ENCODE assay signal across 8 cellular contexts in the genomic region with DNA sequence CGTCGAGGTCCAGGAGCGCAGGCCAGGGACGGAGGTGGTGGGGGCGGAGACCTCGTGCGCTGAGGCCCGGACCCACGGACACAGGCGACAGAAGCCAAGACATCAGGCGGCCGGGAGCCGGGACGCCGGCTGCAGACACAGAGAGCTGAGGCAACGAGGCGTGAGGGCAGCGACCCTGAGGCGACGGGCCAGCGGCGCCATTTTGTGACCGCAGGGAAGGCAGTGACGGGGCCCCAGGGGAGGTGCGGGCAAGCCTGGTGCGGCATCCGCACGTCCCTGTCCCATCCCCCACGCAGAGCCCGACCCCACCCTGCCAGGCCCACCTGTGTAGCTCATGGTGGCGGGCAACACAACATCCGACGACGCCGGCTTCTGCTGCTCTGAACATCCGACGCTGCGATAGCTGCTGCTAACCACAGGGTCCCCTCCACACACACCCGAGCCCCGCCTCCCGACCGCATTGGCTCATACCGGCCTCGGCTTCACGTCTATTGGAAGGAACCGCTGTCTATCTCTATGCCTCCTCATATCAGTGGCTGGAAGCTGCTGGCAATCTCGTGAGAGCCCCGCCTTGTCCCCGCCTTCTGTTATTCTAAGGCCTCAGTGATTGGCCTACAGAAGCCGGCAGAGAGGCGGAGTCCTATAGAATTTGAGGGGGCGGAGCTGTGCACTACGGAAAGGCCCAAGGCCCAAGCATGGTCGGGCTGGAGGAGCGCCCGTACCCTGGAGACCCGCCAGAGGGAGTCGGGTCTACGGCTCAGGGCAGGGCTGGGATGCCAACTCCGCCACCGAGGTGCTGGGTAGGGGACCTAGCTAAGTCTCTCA. TPM values are rescaled to one million over a fixed set of nuclear protein-coding genes. Genes with fewer than 3 reads are reported as not detected.
A peak's percentile ranks its signal among the peaks of the same experiment; 100 is the strongest.
DNase-seq lines count a peak whose midpoint lies in the region; ATAC-seq and TF ChIP-seq lines count a peak whose summit lies in the region.

A gene with protein sequence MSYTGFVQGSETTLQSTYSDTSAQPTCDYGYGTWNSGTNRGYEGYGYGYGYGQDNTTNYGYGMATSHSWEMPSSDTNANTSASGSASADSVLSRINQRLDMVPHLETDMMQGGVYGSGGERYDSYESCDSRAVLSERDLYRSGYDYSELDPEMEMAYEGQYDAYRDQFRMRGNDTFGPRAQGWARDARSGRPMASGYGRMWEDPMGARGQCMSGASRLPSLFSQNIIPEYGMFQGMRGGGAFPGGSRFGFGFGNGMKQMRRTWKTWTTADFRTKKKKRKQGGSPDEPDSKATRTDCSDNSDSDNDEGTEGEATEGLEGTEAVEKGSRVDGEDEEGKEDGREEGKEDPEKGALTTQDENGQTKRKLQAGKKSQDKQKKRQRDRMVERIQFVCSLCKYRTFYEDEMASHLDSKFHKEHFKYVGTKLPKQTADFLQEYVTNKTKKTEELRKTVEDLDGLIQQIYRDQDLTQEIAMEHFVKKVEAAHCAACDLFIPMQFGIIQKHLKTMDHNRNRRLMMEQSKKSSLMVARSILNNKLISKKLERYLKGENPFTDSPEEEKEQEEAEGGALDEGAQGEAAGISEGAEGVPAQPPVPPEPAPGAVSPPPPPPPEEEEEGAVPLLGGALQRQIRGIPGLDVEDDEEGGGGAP (minus strand): TSS at position 401 of the 825 bp plus-strand sequence. CDS start 65 bp downstream, at position 336.

- no peaks in the 10 kb centered on the region for H3K9me3 Mint-ChIP-seq in activated naive CD8-positive, alpha-beta T cell (ENCODE audit: low read depth)

- TF ChIP-seq CTCF in GM12864 (IDR thresholded peaks at IDR 0.05; ENCODE audit: low read depth, low read length, missing control alignments): peak; percentile 78

- peak; percentile 93 for ATAC-seq in HG02623 (IDR thresholded peaks at IDR 0.05; ENCODE audit: unreplicated experiment)

- peak within 1 kb of the TSS; percentile 99 for H3K4me3 Mint-ChIP-seq in activated naive CD8-positive, alpha-beta T cell

- H3K4me1 Mint-ChIP-seq in activated naive CD8-positive, alpha-beta T cell (ENCODE audit: low read depth): peaks cover 44% of the 10 kb centered on the region

- no peaks in the 10 kb centered on the region for H3K27me3 Mint-ChIP-seq in activated naive CD8-positive, alpha-beta T cell

- DNase-seq in GM12864 (ENCODE audit: low read depth) (peak; percentile 100), NCI-H1105 (lab: John Stamatoyannopoulos, UW) (peak; percentile 99), SKM-1 treated with dmso at 0.1 percent for 144 hours (lab: John Stamatoyannopoulos, UW; ENCODE audit: unreplicated experiment) (peak; percentile 100), glomerular endothelial cell (ENCODE audit: extremely low read depth, low read depth, low spot score) (peak; percentile 98), occipital lobe (lab: John Stamatoyannopoulos, UW) (peak; percentile 99)

- H3K4me3 ChIP-seq in GM12864 (ENCODE audit: low read depth, low read length): peak within 1 kb of the TSS; percentile 93

- H3K36me3 Mint-ChIP-seq in activated naive CD8-positive, alpha-beta T cell: peaks cover 7% of the 10 kb centered on the region

- peak within 1 kb of the TSS; percentile 59 for H3K27ac ChIP-seq in temporal lobe (ENCODE audit: low read depth, low read length)

- peak within 1 kb of the TSS; percentile 98 for H3K27ac Mint-ChIP-seq in activated naive CD8-positive, alpha-beta T cell

RNA-seq across cellular contexts. Expression of the gene that starts here (rescaled TPM):
- total RNA-seq in glomerular endothelial cell: 67.7 and 106 TPM in 2 replicates
- 59.6 TPM for total RNA-seq in occipital lobe
- 52.9 TPM for total RNA-seq in temporal lobe

Comparison
In these comparisons a context has a peak if more than half of its experiments do, and no peak if none do; other contexts are left out.
1. Peak in every context shown above with its lines: DNase-seq, ATAC-seq, H3K4me3 ChIP-seq and H3K27ac ChIP-seq.